24 cellular contexts compared by ENCODE assay signal in genomic region chr14:75497701-75498100, GRCh38. TPM values are rescaled to one million over a fixed set of nuclear protein-coding genes. Genes with fewer than 3 reads are reported as not detected.
DNase-seq lines count a peak whose midpoint lies in the region; ATAC-seq and TF ChIP-seq lines count a peak whose summit lies in the region.
"Had no signal": no experiment of that assay in that cellular context is flagged by ENCODE, and none has a peak within 500 bp of the region (broad histone marks: within the 10 kb centered on the region; RNA-seq: fewer than 3 reads in every experiment).

No MANE protein-coding gene starts in this region.

- no peak overlapping the region for H2AFZ ChIP-seq in parathyroid adenoma
- H2AFZ ChIP-seq in PC-9: no peak overlapping the region

- H3K4me3 Mint-ChIP-seq in T-helper 2 cell treated with Interferon-gamma antibody and Interleukin-4, amounts not matched to agents 5 μg/mL and 100 μg/mL, for 36 hours: peak overlapping the region; percentile 54
- no peak overlapping the region for H3K4me3 Mint-ChIP-seq in activated CD8-positive, alpha-beta T cell treated with anti-CD3 and anti-CD28 coated beads, Interleukin-2, amount 10 ng/mL, durations not matched to agents 7 days and 5 days
- H3K4me3 Mint-ChIP-seq: brain, endodermal cell had no signal

- H3K36me3 ChIP-seq in parathyroid adenoma (ENCODE audit: control insufficient read depth, insufficient read depth, low read length): no peaks in the 10 kb centered on the region
- H3K36me3 ChIP-seq in PC-9 (ENCODE audit: low read depth): no peaks in the 10 kb centered on the region
- H3K36me3 ChIP-seq: BE2C, gastroesophageal sphincter, lower lobe of right lung, transverse colon had no signal

- no peaks in the 10 kb centered on the region for H3K9me3 Mint-ChIP-seq in T-helper 2 cell treated with Interferon-gamma antibody and Interleukin-4, amounts not matched to agents 5 μg/mL and 100 μg/mL, for 36 hours
- no peaks in the 10 kb centered on the region for H3K9me3 Mint-ChIP-seq in activated CD8-positive, alpha-beta T cell treated with anti-CD3 and anti-CD28 coated beads, Interleukin-2, amount 10 ng/mL, durations not matched to agents 7 days and 5 days (ENCODE audit: insufficient read depth)
- H3K9me3 Mint-ChIP-seq: endodermal cell, IgD-negative memory B cell had no signal

- no peak overlapping the region for H3K4me2 ChIP-seq in parathyroid adenoma (ENCODE audit: low read length)
- no peak overlapping the region for H3K4me2 ChIP-seq in PC-9

- CTCF ChIA-PET in activated CD8-positive, alpha-beta T cell treated with anti-CD3 and anti-CD28 coated beads, Interleukin-2, amount 10 ng/mL, durations not matched to agents 7 days and 5 days (lab: Charles Lee): interaction anchor here (0.7 to 4.4 kb wide), 14 partner anchors 10 to 195 kb away, joined by 3 to 30 read pairs (median 6); partner anchors contain the start of gene BATF
- CTCF ChIA-PET in PC-9 (lab: Charles Lee): no interaction called here

- H4K20me1 ChIP-seq in PC-9 (ENCODE audit: insufficient read depth): no peaks in the 10 kb centered on the region

- peak overlapping the region; percentile 78 for H3K27ac ChIP-seq in parathyroid adenoma
- H3K27ac ChIP-seq in PC-9: no peak overlapping the region
- H3K27ac ChIP-seq: gastroesophageal sphincter, lower lobe of right lung, transverse colon had no signal

- H3K9me3 ChIP-seq in parathyroid adenoma (ENCODE audit: control insufficient read depth, low read length): no peaks in the 10 kb centered on the region
- no peaks in the 10 kb centered on the region for H3K9me3 ChIP-seq in PC-9 (ENCODE audit: insufficient read depth, low read depth)
- H3K9me3 ChIP-seq: BE2C, gastroesophageal sphincter, lower lobe of right lung, transverse colon had no signal

- no peaks in the 10 kb centered on the region for H3K27me3 ChIP-seq in parathyroid adenoma (ENCODE audit: control insufficient read depth, insufficient read depth, low read length)
- no peaks in the 10 kb centered on the region for H3K27me3 ChIP-seq in PC-9 (ENCODE audit: insufficient read depth, low read depth)
- H3K27me3 ChIP-seq: BE2C, gastroesophageal sphincter, transverse colon had no signal

- H3F3A ChIP-seq in PC-9 (ENCODE audit: insufficient read depth, low read depth): no peaks in the 10 kb centered on the region

- peaks cover 3% of the 10 kb centered on the region for H3K36me3 Mint-ChIP-seq in T-helper 2 cell treated with Interferon-gamma antibody and Interleukin-4, amounts not matched to agents 5 μg/mL and 100 μg/mL, for 36 hours (ENCODE audit: low read depth)
- H3K36me3 Mint-ChIP-seq in activated CD8-positive, alpha-beta T cell treated with anti-CD3 and anti-CD28 coated beads, Interleukin-2, amount 10 ng/mL, durations not matched to agents 7 days and 5 days (ENCODE audit: low read depth): no peaks in the 10 kb centered on the region
- H3K36me3 Mint-ChIP-seq: brain, IgD-negative memory B cell had no signal

- peak; percentile 29 for ATAC-seq in activated CD8-positive, alpha-beta T cell treated with anti-CD3 and anti-CD28 coated beads, Interleukin-2, amount 10 ng/mL, durations not matched to agents 7 days and 5 days
- ATAC-seq in GM18907 (IDR thresholded peaks at IDR 0.05; ENCODE audit: unreplicated experiment): no peak
- ATAC-seq: gastroesophageal sphincter had no signal

- POLR2A ChIA-PET in activated CD8-positive, alpha-beta T cell treated with anti-CD3 and anti-CD28 coated beads, Interleukin-2, amount 10 ng/mL, durations not matched to agents 7 days and 5 days (lab: Charles Lee): interaction anchor here (1.0 to 1.5 kb wide), 2 partner anchors 17 to 45 kb away, joined by 4 to 5 read pairs; no protein-coding TSS in a partner anchor
- POLR2A ChIA-PET in PC-9 (lab: Charles Lee; ENCODE audit: unreplicated experiment): interaction anchor here (0.6 kb wide), 1 partner anchor 73 kb away, joined by 8 read pairs; no protein-coding TSS in a partner anchor

- H3K27me3 Mint-ChIP-seq in T-helper 2 cell treated with Interferon-gamma antibody and Interleukin-4, amounts not matched to agents 5 μg/mL and 100 μg/mL, for 36 hours (ENCODE audit: low read depth): no peaks in the 10 kb centered on the region
- H3K27me3 Mint-ChIP-seq in activated CD8-positive, alpha-beta T cell treated with anti-CD3 and anti-CD28 coated beads, Interleukin-2, amount 10 ng/mL, durations not matched to agents 7 days and 5 days (ENCODE audit: low read depth): no peaks in the 10 kb centered on the region

- no peak for DNase-seq in T-helper 2 cell treated with Interferon-gamma antibody and Interleukin-4, amounts not matched to agents 5 μg/mL and 100 μg/mL, for 36 hours (ENCODE audit: low spot score)
- no peak for DNase-seq in T-helper 2 cell
- no peak for DNase-seq in GM12865 (ENCODE audit: low read depth)
- no peak for DNase-seq in activated CD8-positive, alpha-beta T cell treated with anti-CD3 and anti-CD28 coated beads, Interleukin-2, amount 10 ng/mL, durations not matched to agents 7 days and 5 days
- no peak for DNase-seq in PC-9
- DNase-seq in ACHN: no peak
- DNase-seq: 8988T, BE2C, DND-41, endodermal cell, kidney, lower lobe of right lung, NCI-H1417, NCI-H2081 treated with DMSO at 0.1 percent for 48 hours, Right ventricle myocardium superior, transverse colon had no signal

- H3K4me3 ChIP-seq in GM12865 (ENCODE audit: low read depth, low read length) (peak overlapping the region; percentile 35), parathyroid adenoma (ENCODE audit: low read depth, low read length) (no peak overlapping the region), PC-9 (no peak overlapping the region)
- H3K4me3 ChIP-seq: gastroesophageal sphincter, lower lobe of right lung, skin epidermis, transverse colon had no signal

- no peaks in the 10 kb centered on the region for H3K9me2 ChIP-seq in PC-9 (ENCODE audit: insufficient read depth)

- H3K4me1 ChIP-seq in parathyroid adenoma: peaks cover 43% of the 10 kb centered on the region
- H3K4me1 ChIP-seq in PC-9 (replicated peaks; ENCODE audit: insufficient read depth): peaks cover 4% of the 10 kb centered on the region; the same call in 1 of the 2 replicates
- H3K4me1 ChIP-seq: BE2C, gastroesophageal sphincter, lower lobe of right lung, transverse colon had no signal

- H3K4me1 Mint-ChIP-seq in T-helper 2 cell treated with Interferon-gamma antibody and Interleukin-4, amounts not matched to agents 5 μg/mL and 100 μg/mL, for 36 hours (ENCODE audit: low read depth): peaks cover 57% of the 10 kb centered on the region
- H3K4me1 Mint-ChIP-seq in activated CD8-positive, alpha-beta T cell treated with anti-CD3 and anti-CD28 coated beads, Interleukin-2, amount 10 ng/mL, durations not matched to agents 7 days and 5 days (ENCODE audit: low read depth): peaks cover 53% of the 10 kb centered on the region
- H3K4me1 Mint-ChIP-seq: brain, endodermal cell had no signal

- no peak overlapping the region for H3K9ac ChIP-seq in parathyroid adenoma

- BruUV-seq in PC-9 (replicated peaks; lab: Mats Ljungman, UMichigan): no TSS peak

- peak overlapping the region; percentile 78 for H3K27ac Mint-ChIP-seq in T-helper 2 cell treated with Interferon-gamma antibody and Interleukin-4, amounts not matched to agents 5 μg/mL and 100 μg/mL, for 36 hours
- H3K27ac Mint-ChIP-seq in activated CD8-positive, alpha-beta T cell treated with anti-CD3 and anti-CD28 coated beads, Interleukin-2, amount 10 ng/mL, durations not matched to agents 7 days and 5 days: peak overlapping the region; percentile 75
- H3K27ac Mint-ChIP-seq: brain, endodermal cell had no signal

- in situ Hi-C loops in ACHN (cut with HindIII; ENCODE audit: low pct_ligation_motif_present, low pct_unique_long_range_greater_than_20kb, low sequenced_read_pairs): no loop called here

- H3K79me2 ChIP-seq in parathyroid adenoma: no peaks in the 10 kb centered on the region
- no peaks in the 10 kb centered on the region for H3K79me2 ChIP-seq in PC-9 (ENCODE audit: low read depth)

- no peak for TF ChIP-seq CTCF in GM12865 (IDR thresholded peaks at IDR 0.05; ENCODE audit: insufficient read depth, low read depth, low read length, missing control alignments)
- TF ChIP-seq CTCF in parathyroid adenoma (IDR thresholded peaks at IDR 0.05): no peak
- TF ChIP-seq CTCF in PC-9 (conservative IDR thresholded peaks at IDR 0.05): no peak

- intact Hi-C loops in PC-9 (cut with micrococcal nuclease; ENCODE audit: unreplicated experiment): loop anchor here (10.0 kb wide), 1 partner anchor 297 kb away; no protein-coding TSS in a partner anchor

RNA-seq across cellular contexts. Expression of gene BATF, which starts 24.6 kb away (rescaled TPM):
- 10 to 100 TPM; 41.3 to 41.6 TPM for total RNA-seq in activated CD8-positive, alpha-beta T cell treated with anti-CD3 and anti-CD28 coated beads, Interleukin-2, amount 10 ng/mL, durations not matched to agents 7 days and 5 days
- 55.7 and 79.0 TPM in 2 replicates for total RNA-seq in PC-9 (2021)
- total RNA-seq: endodermal cell, H1, MCF 10A had no signal
